In the genomic region with DNA sequence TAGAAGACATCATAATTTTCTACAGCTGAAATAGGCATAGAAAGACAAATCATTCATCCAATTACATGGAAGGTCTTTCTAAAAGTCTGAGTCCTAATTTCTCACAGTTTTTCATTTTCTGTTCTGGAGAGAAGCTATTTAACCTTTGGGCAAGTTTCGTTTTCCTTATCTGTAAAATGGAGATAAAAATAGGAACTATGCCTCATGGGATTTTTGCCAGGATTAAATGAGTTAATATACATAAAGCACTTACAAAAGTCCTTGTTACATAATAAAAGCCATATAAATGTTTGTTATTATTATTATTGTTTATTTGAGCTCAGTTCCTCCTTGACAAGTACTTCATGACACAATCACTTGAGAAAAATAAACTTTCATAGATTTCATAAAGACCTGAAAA, we compare ENCODE assay signal across 15 cellular contexts.
DNase-seq lines count a peak whose midpoint lies in the region; ATAC-seq, FAIRE-seq and TF ChIP-seq lines count a peak whose summit lies in the region.
"Had no signal": no experiment of that assay in that cellular context is flagged by ENCODE, and none has a peak within 500 bp of the region (broad histone marks: within the 10 kb centered on the region; RNA-seq: fewer than 3 reads in every experiment).

No MANE protein-coding gene starts in this region.

- POLR2A ChIA-PET in GM12878 (lab: Charles Lee): interaction anchor here (1.2 to 1.4 kb wide), 3 partner anchors 9 to 285 kb away, joined by 3 to 11 read pairs (median 3); a partner anchor contains a TSS

- peaks cover 85% of the 10 kb centered on the region for H3K4me1 Mint-ChIP-seq in mesothelial cell of epicardium

- H3K4me3 ChIP-seq in MM.1S (ENCODE audit: low read length) (no peak overlapping the region), GM12878 (no peak overlapping the region)
- H3K4me3 ChIP-seq: A549 had no signal

- peak; percentile 52 for FAIRE-seq in H54 (lab: Jason Lieb, UNC)
- peak; percentile 49 for FAIRE-seq in GM12878 (lab: Jason Lieb, UNC)

- no peaks in the 10 kb centered on the region for H3K27me3 Mint-ChIP-seq in mesothelial cell of epicardium (ENCODE audit: low read depth)
- H3K27me3 Mint-ChIP-seq: CD4-positive, alpha-beta memory T cell; T-cell had no signal

- peaks cover 28% of the 10 kb centered on the region for H3K4me1 ChIP-seq in MM.1S (ENCODE audit: low read length)
- H3K4me1 ChIP-seq in GM12878 (ENCODE audit: control insufficient read depth, insufficient read depth, low read length): peaks cover 8% of the 10 kb centered on the region; the same call in 1 of the 2 replicates

- BruUV-seq in GM12878 (replicated peaks; lab: Mats Ljungman, UMichigan): no TSS peak

- CTCF ChIA-PET in GM12878 (lab: Yijun Ruan, JAX): interaction anchor here (0.7 to 3.5 kb wide), 55 partner anchors 8 to 331 kb away, joined by 3 to 92 read pairs (median 5); a partner anchor contains a TSS

- DNase-seq in H54 (ENCODE audit: insufficient read length, low spot score): no peak
- no peak for DNase-seq in MM.1S
- no peak for DNase-seq in GM12878 (ENCODE audit: low read depth, low spot score)
- no peak for DNase-seq in mesothelial cell of epicardium (ENCODE audit: low spot score in 2 of 2, unreplicated experiment in 2 of 2)
- no peak for DNase-seq in left lobe of liver (ENCODE audit: low spot score)
- no peak for DNase-seq in OCI-M2 (lab: John Stamatoyannopoulos, UW; ENCODE audit: unreplicated experiment)
- DNase-seq: KG1, NCI-H1048, NCI-H2029 treated with DMSO at 0.1 percent for 48 hours, Right ventricle myocardium superior, RPMI8226 had no signal

- H3F3A ChIP-seq in MM.1S (ENCODE audit: insufficient read depth, low read length): no peaks in the 10 kb centered on the region

- H3K9me3 Mint-ChIP-seq in mesothelial cell of epicardium: no peaks in the 10 kb centered on the region
- H3K9me3 Mint-ChIP-seq: CD4-positive, alpha-beta memory T cell; T-cell had no signal

- in situ Hi-C loops in GM12878 (cut with MboI): no loop called here

- H3K79me2 ChIP-seq in MM.1S (ENCODE audit: low read length) (no peaks in the 10 kb centered on the region), GM12878 (ENCODE audit: control insufficient read depth, insufficient read depth, low read length) (no peaks in the 10 kb centered on the region)

- RAD21 ChIA-PET in GM12878 (lab: Charles Lee; ENCODE audit: unreplicated experiment): interaction anchor here (0.8 to 2.7 kb wide), 26 partner anchors 9 to 310 kb away, joined by 3 to 28 read pairs (median 5); a partner anchor contains a TSS

- H3K27ac Mint-ChIP-seq in mesothelial cell of epicardium: peak overlapping the region; percentile 97
- H3K27ac Mint-ChIP-seq: T-cell had no signal

- SMC1A ChIA-PET in GM12878 (lab: Charles Lee; ENCODE audit: uncharacterized antibody, unreplicated experiment): interaction anchor here (0.5 to 3.6 kb wide), 33 partner anchors 11 to 287 kb away, joined by 3 to 48 read pairs (median 4); a partner anchor contains a TSS

- no peak for ATAC-seq in GM12878
- no peak for ATAC-seq in HG03159 (IDR thresholded peaks at IDR 0.05; ENCODE audit: unreplicated experiment)
- ATAC-seq in left lobe of liver: no peak

- TF ChIP-seq CTCF in MM.1S (IDR thresholded peaks at IDR 0.05; ENCODE audit: low read length) (no peak), GM12878 (IDR thresholded peaks at IDR 0.05 in 2 of 3, conservative IDR thresholded peaks at IDR 0.05 in 1 of 3; ENCODE audit: control insufficient read depth in 2 of 3, extremely low read depth in 1 of 3, insufficient read depth in 1 of 3, low read depth in 3 of 3, low read length in 3 of 3) (no peak), mesothelial cell of epicardium (IDR thresholded peaks at IDR 0.05; ENCODE audit: unreplicated experiment) (no peak)

- no peaks in the 10 kb centered on the region for H3K36me3 ChIP-seq in MM.1S (replicated peaks; ENCODE audit: insufficient read depth, low read length)
- peaks cover 0 to 3% of the 10 kb centered on the region in 2 experiments; a peak in 2 of 4 replicates for H3K36me3 ChIP-seq in GM12878 (ENCODE audit: control insufficient read depth in 2 of 2, insufficient read depth in 2 of 2, low read length in 1 of 2)

- intact Hi-C loops in GM12878 (cut with micrococcal nuclease; ENCODE audit: unreplicated experiment): loop anchor here (2.0 to 5.0 kb wide), 2 partner anchors 46 to 286 kb away; no protein-coding TSS in a partner anchor

- 58% methylated on average over 1 of the region's 1 CpG for WGBS in GM12878 (ENCODE audit: insufficient coverage, insufficient replicate concordance, low lambda C conversion rate, missing lambda C conversion rate)

- H3K36me3 Mint-ChIP-seq in mesothelial cell of epicardium: no peaks in the 10 kb centered on the region

- H3K27ac ChIP-seq in MM.1S (ENCODE audit: low read length): no peak overlapping the region
- H3K27ac ChIP-seq in GM12878 (ENCODE audit: control insufficient read depth, insufficient read depth): no peak overlapping the region
- H3K27ac ChIP-seq: A549 had no signal

- no peak for TF ChIP-seq RAD21 in GM12878 (IDR thresholded peaks at IDR 0.05; ENCODE audit: insufficient read depth, low read depth, low read length)

- no peak overlapping the region for H3K4me3 Mint-ChIP-seq in mesothelial cell of epicardium
- H3K4me3 Mint-ChIP-seq: CD4-positive, alpha-beta memory T cell; T-cell had no signal

- no peaks in the 10 kb centered on the region for H4K20me1 ChIP-seq in MM.1S (ENCODE audit: insufficient read depth, low read length)
- H4K20me1 ChIP-seq in GM12878 (ENCODE audit: control insufficient read depth, insufficient read depth): no peaks in the 10 kb centered on the region

- TF ChIP-seq EP300 in GM12878 (IDR thresholded peaks at IDR 0.05; ENCODE audit: borderline replicate concordance in 1 of 2, control insufficient read depth in 1 of 2, low read depth in 2 of 2, low read length in 2 of 2): no peak

- TF ChIP-seq POLR2A in H54 (IDR thresholded peaks at IDR 0.05; ENCODE audit: low read depth, low read length) (no peak), GM12878 (IDR thresholded peaks at IDR 0.05; ENCODE audit: low read depth, low read length) (no peak)

- peak overlapping the region; percentile 43 for H3K4me2 ChIP-seq in MM.1S (ENCODE audit: low read depth, low read length)
- H3K4me2 ChIP-seq in GM12878 (ENCODE audit: control insufficient read depth, insufficient read depth): no peak overlapping the region
- H3K4me2 ChIP-seq: A549 had no signal

- no peaks in the 10 kb centered on the region for H3K9me2 ChIP-seq in MM.1S (replicated peaks; ENCODE audit: insufficient read depth, low read length)

- H2AFZ ChIP-seq in MM.1S (ENCODE audit: low read length) (no peak overlapping the region), GM12878 (ENCODE audit: control insufficient read depth, low read depth, low read length) (no peak overlapping the region)

- no peaks in the 10 kb centered on the region for H3K9me3 ChIP-seq in MM.1S (replicated peaks; ENCODE audit: insufficient read depth, low read length)
- H3K9me3 ChIP-seq in GM12878 (replicated peaks; ENCODE audit: control insufficient read depth, insufficient read depth, low read length): no peaks in the 10 kb centered on the region
- H3K9me3 ChIP-seq: A549 had no signal

- H3K27me3 ChIP-seq in MM.1S (replicated peaks; ENCODE audit: insufficient read depth, low read length): no peaks in the 10 kb centered on the region
- H3K27me3 ChIP-seq in GM12878 (replicated peaks in 1 of 2; ENCODE audit: control insufficient read depth in 2 of 2, insufficient read depth in 2 of 2, low read length in 1 of 2): no peaks in the 10 kb centered on the region

- H3K9ac ChIP-seq in MM.1S (ENCODE audit: low read length) (no peak overlapping the region), GM12878 (ENCODE audit: control insufficient read depth, insufficient read depth, low read length) (no peak overlapping the region)

TF ChIP-seq in GM12878, 131 proteins besides CTCF, POLR2A, EP300 and RAD21:
- TF ChIP-seq NBN (IDR thresholded peaks at IDR 0.05) (no peak), MEF2B (IDR thresholded peaks at IDR 0.05; ENCODE audit: partially characterized antibody, poor library complexity, severe bottlenecking) (no peak), SIN3A (IDR thresholded peaks at IDR 0.05; ENCODE audit: low read depth, low read length) (no peak), PAX8 (IDR thresholded peaks at IDR 0.05) (no peak)
- TF ChIP-seq, protein P1, sequence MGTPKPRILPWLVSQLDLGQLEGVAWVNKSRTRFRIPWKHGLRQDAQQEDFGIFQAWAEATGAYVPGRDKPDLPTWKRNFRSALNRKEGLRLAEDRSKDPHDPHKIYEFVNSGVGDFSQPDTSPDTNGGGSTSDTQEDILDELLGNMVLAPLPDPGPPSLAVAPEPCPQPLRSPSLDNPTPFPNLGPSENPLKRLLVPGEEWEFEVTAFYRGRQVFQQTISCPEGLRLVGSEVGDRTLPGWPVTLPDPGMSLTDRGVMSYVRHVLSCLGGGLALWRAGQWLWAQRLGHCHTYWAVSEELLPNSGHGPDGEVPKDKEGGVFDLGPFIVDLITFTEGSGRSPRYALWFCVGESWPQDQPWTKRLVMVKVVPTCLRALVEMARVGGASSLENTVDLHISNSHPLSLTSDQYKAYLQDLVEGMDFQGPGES (IDR thresholded peaks at IDR 0.05): no peak
- TF ChIP-seq, protein P2, sequence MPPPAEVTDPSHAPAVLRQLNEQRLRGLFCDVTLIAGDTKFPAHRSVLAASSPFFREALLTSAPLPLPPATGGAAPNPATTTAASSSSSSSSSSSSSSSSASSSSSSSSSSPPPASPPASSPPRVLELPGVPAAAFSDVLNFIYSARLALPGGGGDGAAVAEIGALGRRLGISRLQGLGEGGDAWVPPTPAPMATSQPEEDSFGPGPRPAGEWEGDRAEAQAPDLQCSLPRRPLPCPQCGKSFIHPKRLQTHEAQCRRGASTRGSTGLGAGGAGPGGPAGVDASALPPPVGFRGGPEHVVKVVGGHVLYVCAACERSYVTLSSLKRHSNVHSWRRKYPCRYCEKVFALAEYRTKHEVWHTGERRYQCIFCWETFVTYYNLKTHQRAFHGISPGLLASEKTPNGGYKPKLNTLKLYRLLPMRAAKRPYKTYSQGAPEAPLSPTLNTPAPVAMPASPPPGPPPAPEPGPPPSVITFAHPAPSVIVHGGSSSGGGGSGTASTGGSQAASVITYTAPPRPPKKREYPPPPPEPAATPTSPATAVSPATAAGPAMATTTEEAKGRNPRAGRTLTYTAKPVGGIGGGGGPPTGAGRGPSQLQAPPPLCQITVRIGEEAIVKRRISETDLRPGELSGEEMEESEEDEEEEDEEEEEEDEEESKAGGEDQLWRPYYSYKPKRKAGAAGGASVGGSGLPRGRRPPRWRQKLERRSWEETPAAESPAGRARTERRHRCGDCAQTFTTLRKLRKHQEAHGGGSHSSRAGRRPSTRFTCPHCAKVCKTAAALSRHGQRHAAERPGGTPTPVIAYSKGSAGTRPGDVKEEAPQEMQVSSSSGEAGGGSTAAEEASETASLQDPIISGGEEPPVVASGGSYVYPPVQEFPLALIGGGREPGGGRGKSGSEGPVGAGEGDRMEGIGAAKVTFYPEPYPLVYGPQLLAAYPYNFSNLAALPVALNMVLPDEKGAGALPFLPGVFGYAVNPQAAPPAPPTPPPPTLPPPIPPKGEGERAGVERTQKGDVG (CRISPR knock-in tag; IDR thresholded peaks at IDR 0.05): no peak
TF ChIP-seq in GM12878: peak in this region for 0.
